Comparison of ENCODE assay signal across 11 cellular contexts in the genomic region with DNA sequence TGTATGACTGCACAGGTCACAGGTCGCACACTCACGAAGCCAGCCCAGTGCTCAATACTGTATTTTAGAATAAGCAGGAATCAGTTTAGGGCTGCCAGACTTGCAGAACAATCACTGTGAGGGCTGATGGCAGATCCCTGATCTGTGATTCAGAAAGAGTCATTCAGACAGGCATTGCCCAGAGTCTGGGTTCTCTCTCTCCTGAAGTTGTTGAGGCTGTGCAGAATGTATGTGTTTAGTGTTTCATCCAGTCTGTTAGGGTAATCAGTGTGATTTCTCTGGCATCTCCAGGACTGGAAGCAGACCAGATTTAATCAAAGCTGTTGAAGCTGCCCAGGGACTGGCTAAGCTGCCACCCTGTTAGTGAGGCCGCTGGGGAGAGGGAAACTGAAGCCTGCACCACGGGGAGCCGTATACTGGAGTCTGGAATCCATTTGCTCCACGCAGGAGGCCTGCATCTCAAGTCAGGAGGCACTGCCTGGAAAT.
DNase-seq lines count a peak whose midpoint lies in the region; ATAC-seq and TF ChIP-seq lines count a peak whose summit lies in the region.
"Had no signal": no experiment of that assay in that cellular context is flagged by ENCODE, and none has a peak within 500 bp of the region (broad histone marks: within the 10 kb centered on the region; RNA-seq: fewer than 3 reads in every experiment).

No MANE protein-coding gene starts in this region.

- H3K36me3 ChIP-seq in heart right ventricle (peaks cover 0 to 9% (median 0%) of the 10 kb centered on the region in 9 donors), stomach (no peaks in the 10 kb centered on the region)
- H3K36me3 ChIP-seq: tibial artery had no signal

- TF ChIP-seq CTCF in heart right ventricle (IDR thresholded peaks at IDR 0.05) (no peak), stomach (IDR thresholded peaks at IDR 0.05) (no peak)

- H3K9me3 ChIP-seq in heart right ventricle (no peaks in the 10 kb centered on the region), stomach (no peaks in the 10 kb centered on the region)
- H3K9me3 ChIP-seq: tibial artery had no signal

- peak; percentile 24 for DNase-seq in NCI-H146 (lab: John Stamatoyannopoulos, UW)
- DNase-seq in NCI-H146 treated with DMSO at 0.1 percent for 48 hours (lab: John Stamatoyannopoulos, UW; ENCODE audit: unreplicated experiment), result no peak
- no peak for DNase-seq in heart right ventricle
- DNase-seq in stomach, result no peak
- DNase-seq in Kasumi-1 (lab: John Stamatoyannopoulos, UW), result no peak
- DNase-seq: activated T-cell treated with anti-CD3 and anti-CD28 coated beads, Interleukin-2, amount 50 U/mL, for 48 hours; SIG-M5; tibial artery had no signal

- TF ChIP-seq EP300 in stomach (IDR thresholded peaks at IDR 0.05), result peak; percentile 37

- intact Hi-C loops in heart right ventricle (cut with DNase I), result loop anchor here in 3 of 10 donors (5.0 kb wide), 4 partner anchors 38 to 67 kb away; no protein-coding TSS in a partner anchor
- intact Hi-C loops in stomach (cut with DNase I; ENCODE audit: low total_unique reads), result no loop called here

- H3K27ac ChIP-seq in angular gyrus (ENCODE audit: low read depth, low read length), result peak overlapping the region; percentile 31
- peak overlapping the region in 6 of 10 donors; percentile 29 to 76 (median 49) for H3K27ac ChIP-seq in heart right ventricle
- H3K27ac ChIP-seq in stomach, result peak overlapping the region in 4 of 5 donors; percentile 44 to 74 (median 55)

- WGBS in heart right ventricle, 2 donors, result 52 to 68% methylated on average over 6 of the region's 6 CpGs
- WGBS in stomach, 5 donors, result 49 to 70% (median 49%) methylated on average over 6 of the region's 6 CpGs

- ATAC-seq in heart right ventricle, result peak in 7 of 8 donors; percentile 12 to 87 (median 60)
- no peak for ATAC-seq in GM21529 (IDR thresholded peaks at IDR 0.05; ENCODE audit: unreplicated experiment)
- ATAC-seq in HG03521 (IDR thresholded peaks at IDR 0.05; ENCODE audit: unreplicated experiment), result no peak

- no peak for TF ChIP-seq POLR2A in stomach (IDR thresholded peaks at IDR 0.05)

- H3K4me1 ChIP-seq in heart right ventricle (peaks cover 5 to 67% (median 35%) of the 10 kb centered on the region in 9 donors), stomach (peaks cover 16 to 76% (median 46%) of the 10 kb centered on the region in 4 donors)

- H3K4me3 ChIP-seq in heart right ventricle, result no peak overlapping the region
- no peak overlapping the region for H3K4me3 ChIP-seq in stomach
- H3K4me3 ChIP-seq: tibial artery had no signal

- no peaks in the 10 kb centered on the region for H3K27me3 ChIP-seq in heart right ventricle
- H3K27me3 ChIP-seq in stomach, result no peaks in the 10 kb centered on the region
- H3K27me3 ChIP-seq: tibial artery had no signal

Comparison
In these comparisons a context has a peak if more than half of its experiments do, and no peak if none do; other contexts are left out.
1. ATAC-seq: peak in heart right ventricle (7 of 8); none in GM21529 (single experiment) and HG03521 (single experiment).
2. Peak in every context shown above with its lines, with median percentiles within 50 percentile points of each other: H3K27ac ChIP-seq.